ENCODE assay signal across 22 cellular contexts in genomic region chr13:98158172-98158907, GRCh38. TPM values are rescaled to one million over a fixed set of nuclear protein-coding genes. Genes with fewer than 3 reads are reported as not detected.
"Had no signal": no experiment of that assay in that cellular context is flagged by ENCODE, and none has a peak within 500 bp of the region (broad histone marks: within the 10 kb centered on the region; RNA-seq: fewer than 3 reads in every experiment).

No MANE protein-coding gene starts in this region.

- H3K4me1 ChIP-seq: ascending aorta had no signal

- H3K27ac ChIP-seq: ascending aorta, epithelial cell of prostate, gastroesophageal sphincter, stomach had no signal

- H3K36me3 ChIP-seq: ascending aorta, gastroesophageal sphincter had no signal

- H3K9me3 ChIP-seq: ascending aorta, gastroesophageal sphincter, stomach had no signal

- ATAC-seq: activated naive CD8-positive, alpha-beta T cell treated with anti-CD3 and anti-CD28 coated beads, Interleukin-2, amount 50 U/mL, for 24 hours; effector memory CD8-positive, alpha-beta T cell; gastroesophageal sphincter; sciatic nerve had no signal

- H3K4me1 Mint-ChIP-seq: activated naive CD8-positive, alpha-beta T cell treated with anti-CD3 and anti-CD28 coated beads, Interleukin-2, amount 50 U/mL, for 24 hours had no signal

- H3K9me3 Mint-ChIP-seq: activated naive CD8-positive, alpha-beta T cell treated with anti-CD3 and anti-CD28 coated beads, Interleukin-2, amount 50 U/mL, for 24 hours; effector memory CD8-positive, alpha-beta T cell had no signal

- H3K4me3 ChIP-seq: ascending aorta, gastroesophageal sphincter, stomach had no signal

- H3K27ac Mint-ChIP-seq: activated naive CD8-positive, alpha-beta T cell treated with anti-CD3 and anti-CD28 coated beads, Interleukin-2, amount 50 U/mL, for 24 hours; effector memory CD8-positive, alpha-beta T cell had no signal

- H3K27me3 ChIP-seq: ascending aorta, gastroesophageal sphincter, stomach had no signal

- DNase-seq: activated CD4-positive, alpha-beta T cell treated with anti-CD3 and anti-CD28 coated beads, Interleukin-2, amount 50 U/mL, for 4 hours; activated CD4-positive, CD25-positive, alpha-beta regulatory T cell treated with anti-CD3 and anti-CD28 coated beads, Interleukin-2, amount 50 U/mL, for 72 hours; activated naive CD4-positive, alpha-beta T cell treated with Interleukin-2 at 50 U/mL for 16 hours; activated naive CD8-positive, alpha-beta T cell treated with anti-CD3 and anti-CD28 coated beads, Interleukin-2, amount 50 U/mL, for 24 hours; activated T-cell treated with anti-CD3 and anti-CD28 coated beads for 4 hours; dermis blood vessel endothelial cell; effector memory CD8-positive, alpha-beta T cell; mesenchymal stem cell; stimulated activated CD4-positive, alpha-beta T cell treated with anti-CD3 and anti-CD28 coated beads, Interleukin-1b, Interleukin-23, amount 100 ng/mL, for 48 hours; stomach; T-helper 9 cell had no signal

- H3K4me3 Mint-ChIP-seq: activated naive CD8-positive, alpha-beta T cell treated with anti-CD3 and anti-CD28 coated beads, Interleukin-2, amount 50 U/mL, for 24 hours; effector memory CD8-positive, alpha-beta T cell; neural crest cell had no signal

RNA-seq across cellular contexts. Expression of gene RNF113B, which starts 18.7 kb away (rescaled TPM):
- total RNA-seq: ascending aorta, bronchial epithelial cell, chondrocyte, dermis blood vessel endothelial cell, gastroesophageal sphincter, neural crest cell, osteoblast, pulmonary artery endothelial cell, sciatic nerve, stomach, urinary bladder had no signal
- polyA plus RNA-seq: stomach, thymus, urinary bladder had no signal
